In genomic region chr4:89119836-89120235, GRCh38 we compare ENCODE assay signal across 15 cellular contexts. TPM values are rescaled to one million over a fixed set of nuclear protein-coding genes. Genes with fewer than 3 reads are reported as not detected.
A peak's percentile ranks its signal among the peaks of the same experiment; 100 is the strongest.
DNase-seq lines count a peak whose midpoint lies in the region; ATAC-seq, FAIRE-seq and TF ChIP-seq lines count a peak whose summit lies in the region.
"Had no signal": no experiment of that assay in that cellular context is flagged by ENCODE, and none has a peak within 500 bp of the region (broad histone marks: within the 10 kb centered on the region; RNA-seq: fewer than 3 reads in every experiment).

No MANE protein-coding gene starts in this region.

- TF ChIP-seq CTCF in A549 (IDR thresholded peaks at IDR 0.05), result no peak
- TF ChIP-seq CTCF in HFFc6 (IDR thresholded peaks at IDR 0.05), result no peak
- no peak for TF ChIP-seq CTCF in astrocyte (IDR thresholded peaks at IDR 0.05; ENCODE audit: insufficient read depth, low read depth, low read length)

- WGBS in A549 (ENCODE audit: missing lambda C conversion rate), result 74% methylated on average over 3 of the region's 3 CpGs

- H3K27me3 Mint-ChIP-seq in HFFc6 (ENCODE audit: insufficient read depth) (no peaks in the 10 kb centered on the region; the same call in none of the 2 replicates), astrocyte (ENCODE audit: low read depth, unreplicated experiment) (no peaks in the 10 kb centered on the region)

- H3K27ac ChIP-seq in A549 (peak overlapping the region; percentile 86 to 87), astrocyte (ENCODE audit: low read depth, low read length) (no peak overlapping the region)
- H3K27ac ChIP-seq: C4-2B had no signal

- H3K4me2 ChIP-seq in A549 (peak overlapping the region; percentile 50), astrocyte (ENCODE audit: low read length) (no peak overlapping the region)

- H3K36me3 Mint-ChIP-seq in HFFc6 (ENCODE audit: low read depth) (no peaks in the 10 kb centered on the region; the same call in none of the 2 replicates), astrocyte (ENCODE audit: low read depth, unreplicated experiment) (no peaks in the 10 kb centered on the region)

- TF ChIP-seq EP300 in A549 (IDR thresholded peaks at IDR 0.05), result no peak

- no peaks in the 10 kb centered on the region for H3K9me3 ChIP-seq in A549
- no peaks in the 10 kb centered on the region for H3K9me3 ChIP-seq in astrocyte (ENCODE audit: insufficient read depth, low read depth, low read length)

- FAIRE-seq in A549 (lab: Jason Lieb, UNC), result no peak
- FAIRE-seq in astrocyte (lab: Jason Lieb, UNC), result no peak

- DNase-seq in A549 (ENCODE audit: low read depth in 1 of 2, low spot score in 1 of 2) (no peak), HFFc6 (peak; percentile 49), astrocyte (ENCODE audit: low read depth) (peak; percentile 33), iris pigment epithelial cell (ENCODE audit: low read depth) (peak; percentile 63), NCI-H2029 (lab: John Stamatoyannopoulos, UW) (no peak), sciatic nerve (ENCODE audit: low spot score) (no peak)
- DNase-seq in activated naive CD4-positive, alpha-beta T cell treated with anti-CD3 and anti-CD28 coated beads, Interleukin-2, amount 50 U/mL, for 16 hours, result no peak
- DNase-seq: 8988T, MV-4-11, NCI-H1417, NCI-H1930, NCI-H510A treated with DMSO at 0.1 percent for 48 hours had no signal

- no peak overlapping the region for H3K9ac ChIP-seq in astrocyte (ENCODE audit: low read length)

- H3K36me3 ChIP-seq in astrocyte (ENCODE audit: insufficient read depth, low read length), result no peaks in the 10 kb centered on the region

- H3K4me1 Mint-ChIP-seq in HFFc6 (ENCODE audit: low read depth), result peaks cover 36% of the 10 kb centered on the region
- peaks cover 25% of the 10 kb centered on the region for H3K4me1 Mint-ChIP-seq in astrocyte (ENCODE audit: low read depth, unreplicated experiment)

- H3K9me3 Mint-ChIP-seq in HFFc6, result no peaks in the 10 kb centered on the region
- no peaks in the 10 kb centered on the region for H3K9me3 Mint-ChIP-seq in astrocyte (ENCODE audit: unreplicated experiment)

- H3K27ac Mint-ChIP-seq in HFFc6, result peak overlapping the region; percentile 71
- H3K27ac Mint-ChIP-seq in astrocyte (ENCODE audit: unreplicated experiment), result no peak overlapping the region

- H4K20me1 ChIP-seq in astrocyte (ENCODE audit: insufficient read depth, low read length), result no peaks in the 10 kb centered on the region

- no peaks in the 10 kb centered on the region for H3K79me2 ChIP-seq in astrocyte (ENCODE audit: insufficient read depth, low read length)

- H3K4me1 ChIP-seq in A549 (peaks cover 70% of the 10 kb centered on the region), astrocyte (ENCODE audit: insufficient read depth, low read length) (peaks cover 8% of the 10 kb centered on the region)

- no peak overlapping the region for H2AFZ ChIP-seq in astrocyte (ENCODE audit: low read depth, low read length)

- no peaks in the 10 kb centered on the region for H3K27me3 ChIP-seq in astrocyte (ENCODE audit: insufficient read depth, low read length)

- no peak for TF ChIP-seq POLR2A in A549 (IDR thresholded peaks at IDR 0.05; ENCODE audit: low read length)

- intact Hi-C loops in sciatic nerve (cut with DNase I), result no loop called here

- H3K4me3 ChIP-seq in A549, result no peak overlapping the region
- H3K4me3 ChIP-seq in astrocyte (ENCODE audit: insufficient read depth, low read depth, low read length), result no peak overlapping the region

- no peak for ATAC-seq in A549
- ATAC-seq in GM19023 (IDR thresholded peaks at IDR 0.05; ENCODE audit: unreplicated experiment), result no peak
- ATAC-seq in sciatic nerve, result no peak
- ATAC-seq: HCT116 had no signal

- H3K4me3 Mint-ChIP-seq in HFFc6 (no peak overlapping the region), astrocyte (ENCODE audit: unreplicated experiment) (no peak overlapping the region)

- CTCF ChIA-PET in A549 (lab: Yijun Ruan, JAX), result no interaction called here

- POLR2A ChIA-PET in A549 (lab: Yijun Ruan, JAX), result no interaction called here

- TF ChIP-seq RAD21 in A549 (conservative IDR thresholded peaks at IDR 0.05 in 1 of 2, IDR thresholded peaks at IDR 0.05 in 1 of 2), result no peak

TF ChIP-seq in A549, 52 proteins besides CTCF, POLR2A, EP300 and RAD21:
- TF ChIP-seq BHLHE40 (IDR thresholded peaks at IDR 0.05; ENCODE audit: low read depth, low read length) (no peak), RFX5 (IDR thresholded peaks at IDR 0.05) (no peak), NPAS2 (CRISPR knock-in tag; IDR thresholded peaks at IDR 0.05; ENCODE audit: borderline replicate concordance) (no peak), PHF8 (IDR thresholded peaks at IDR 0.05; ENCODE audit: borderline replicate concordance, low read depth) (no peak), FOSL2 (IDR thresholded peaks at IDR 0.05) (no peak), FOSL2 (CRISPR knock-in tag; IDR thresholded peaks at IDR 0.05) (peak; percentile 50; the same call in 1 of the 2 replicates), RCOR1 (IDR thresholded peaks at IDR 0.05; ENCODE audit: low read depth, low read length) (no peak), CBX8 (IDR thresholded peaks at IDR 0.05) (no peak), GATA3 (IDR thresholded peaks at IDR 0.05; ENCODE audit: borderline replicate concordance) (no peak)

RNA-seq across cellular contexts. Expression of gene TIGD2, which starts 8.5 kb away (rescaled TPM):
- polyA plus RNA-seq in A549 (2011; rRNA removed), result 8.8 and 10.7 TPM in 2 replicates
- 2.0 and 2.1 TPM in 2 replicates for polyA plus RNA-seq in A549 (2012; cell fraction: cytosol; rRNA removed)
- 1.1 and 1.6 TPM in 2 replicates for polyA plus RNA-seq in A549 (2012; cell fraction: nucleus; rRNA removed)
- polyA plus RNA-seq in A549 (2017; fragmentation: RNase III; extraction: RNeasy Plus Mini Kit Qiagen cat#74134 plus additional on column Dnase treatment), result 6.6 to 7.5 TPM (median 7.2 TPM) in 3 replicates
- polyA minus RNA-seq in A549 (2011; rRNA and poly(A)+ RNA removed), result 4.6 and 5.1 TPM in 2 replicates
- total RNA-seq in HFFc6 (2021; fragmentation: NEBNext Ultra II Directional; extraction: Animal tissue kit (Norgen Biotek cat#: 25700)), result 10 to 100 TPM in 4 of 6 experiments, 1 to 10 TPM in 2; 8.7 to 12.1 (median 10.5) TPM
- 5.1 and 5.3 TPM in 2 replicates for total RNA-seq in astrocyte
- total RNA-seq in sciatic nerve, result 1.5 TPM

Comparison
In these comparisons a context has a peak if more than half of its experiments do, and no peak if none do; other contexts are left out.
1. DNase-seq: peak in HFFc6 (single experiment), astrocyte (single experiment) and iris pigment epithelial cell (single experiment); none in A549 (0 of 2), activated naive CD4-positive, alpha-beta T cell treated with anti-CD3 and anti-CD28 coated beads, Interleukin-2, amount 50 U/mL, for 16 hours (single experiment), NCI-H2029 (single experiment) and sciatic nerve (single experiment).